In genomic region chr3:130348258-130348657, GRCh38 we compare ENCODE assay signal across 3 cellular contexts. TPM values are rescaled to one million over a fixed set of nuclear protein-coding genes. Genes with fewer than 3 reads are reported as not detected.
"Had no signal": no experiment of that assay in that cellular context is flagged by ENCODE, and none has a peak within 500 bp of the region (broad histone marks: within the 10 kb centered on the region; RNA-seq: fewer than 3 reads in every experiment).

No MANE protein-coding gene starts in this region.

RNA-seq across cellular contexts. Expression of gene COL6A5, which starts 2.8 kb away (rescaled TPM):
- total RNA-seq: M059J, MCF 10A, NCI-H460 had no signal
